ENCODE assay signal across 11 cellular contexts in genomic region chr2:157476915-157477709, GRCh38. TPM values are rescaled to one million over a fixed set of nuclear protein-coding genes. Genes with fewer than 3 reads are reported as not detected.
DNase-seq lines count a peak whose midpoint lies in the region; ATAC-seq and TF ChIP-seq lines count a peak whose summit lies in the region.
"Had no signal": no experiment of that assay in that cellular context is flagged by ENCODE, and none has a peak within 500 bp of the region (broad histone marks: within the 10 kb centered on the region; RNA-seq: fewer than 3 reads in every experiment).

No MANE protein-coding gene starts in this region.

- peaks cover 10 to 11% of the 10 kb centered on the region in 2 donors for H3K36me3 Mint-ChIP-seq in activated T-cell treated with anti-CD3 and anti-CD28 coated beads, Interleukin-2, amount 50 U/mL, for 72 hours (ENCODE audit: insufficient read depth in 2 of 2)
- peaks cover 2% of the 10 kb centered on the region for H3K36me3 Mint-ChIP-seq in chondrocyte (ENCODE audit: low read depth)
- H3K36me3 Mint-ChIP-seq in stimulated activated naive B cell treated with anti-CD40 and anti-IgM and Interleukin-4, amounts not matched to agents 10 μg/mL and 1 μg/mL and 100 μg/mL, for 72 hours: no peaks in the 10 kb centered on the region

- DNase-seq in activated T-cell treated with anti-CD3 and anti-CD28 coated beads, Interleukin-2, amount 50 U/mL, for 72 hours: peak in 1 of 2 donors; percentile 45
- no peak for DNase-seq in activated T-cell treated with anti-CD3 and anti-CD28 coated beads, Interleukin-2, amount 50 U/mL, for 1 hour
- DNase-seq in RWPE2 (ENCODE audit: low spot score) (no peak), chondrocyte (ENCODE audit: low spot score) (no peak), iPS-NIHi11 (ENCODE audit: low spot score) (no peak), NCI-H345 treated with DMSO at 0.1 percent for 48 hours (lab: John Stamatoyannopoulos, UW; ENCODE audit: unreplicated experiment) (no peak), DMS153 (lab: John Stamatoyannopoulos, UW) (no peak)
- no peak for DNase-seq in stimulated activated naive B cell treated with anti-CD40 and anti-IgM and Interleukin-4, amounts not matched to agents 10 μg/mL and 1 μg/mL and 100 μg/mL, for 72 hours
- DNase-seq: DMS79 treated with DMSO at 0.1 percent for 48 hours, NCI-H2171, occipital lobe had no signal

- H3K9me3 ChIP-seq in RWPE2 (ENCODE audit: severe bottlenecking): peaks cover 2% of the 10 kb centered on the region

- TF ChIP-seq CTCF in RWPE2 (IDR thresholded peaks at IDR 0.05; ENCODE audit: poor library complexity, severe bottlenecking) (no peak), chondrocyte (IDR thresholded peaks at IDR 0.05) (no peak)

- no peaks in the 10 kb centered on the region for H3K36me3 ChIP-seq in RWPE2 (ENCODE audit: low read depth)

- no peaks in the 10 kb centered on the region for H3K27me3 Mint-ChIP-seq in activated T-cell treated with anti-CD3 and anti-CD28 coated beads, Interleukin-2, amount 50 U/mL, for 72 hours (ENCODE audit: low read depth)
- no peaks in the 10 kb centered on the region for H3K27me3 Mint-ChIP-seq in chondrocyte (ENCODE audit: low read depth)
- no peaks in the 10 kb centered on the region for H3K27me3 Mint-ChIP-seq in stimulated activated naive B cell treated with anti-CD40 and anti-IgM and Interleukin-4, amounts not matched to agents 10 μg/mL and 1 μg/mL and 100 μg/mL, for 72 hours

- H3K27ac Mint-ChIP-seq in activated T-cell treated with anti-CD3 and anti-CD28 coated beads, Interleukin-2, amount 50 U/mL, for 72 hours: peak overlapping the region; percentile 100
- peak overlapping the region; percentile 70 for H3K27ac Mint-ChIP-seq in chondrocyte (ENCODE audit: unreplicated experiment)
- H3K27ac Mint-ChIP-seq in stimulated activated naive B cell treated with anti-CD40 and anti-IgM and Interleukin-4, amounts not matched to agents 10 μg/mL and 1 μg/mL and 100 μg/mL, for 72 hours: peak overlapping the region; percentile 42

- H3K4me3 ChIP-seq in RWPE2 (ENCODE audit: severe bottlenecking): no peak overlapping the region

- H3K27ac ChIP-seq in RWPE2 (ENCODE audit: poor library complexity, severe bottlenecking): no peak overlapping the region

- peaks cover 100% of the 10 kb centered on the region for H3K4me1 Mint-ChIP-seq in activated T-cell treated with anti-CD3 and anti-CD28 coated beads, Interleukin-2, amount 50 U/mL, for 72 hours (ENCODE audit: low read depth)
- H3K4me1 Mint-ChIP-seq in chondrocyte (ENCODE audit: low read depth): peaks cover 8% of the 10 kb centered on the region
- H3K4me1 Mint-ChIP-seq in stimulated activated naive B cell treated with anti-CD40 and anti-IgM and Interleukin-4, amounts not matched to agents 10 μg/mL and 1 μg/mL and 100 μg/mL, for 72 hours: peaks cover 35 to 76% of the 10 kb centered on the region in 2 donors

- H3K4me1 ChIP-seq in RWPE2 (ENCODE audit: insufficient read depth, poor library complexity, severe bottlenecking): no peaks in the 10 kb centered on the region

- H3K4me3 Mint-ChIP-seq in activated T-cell treated with anti-CD3 and anti-CD28 coated beads, Interleukin-2, amount 50 U/mL, for 72 hours: peak overlapping the region; percentile 85 to 89
- H3K4me3 Mint-ChIP-seq in chondrocyte (ENCODE audit: unreplicated experiment): no peak overlapping the region
- no peak overlapping the region for H3K4me3 Mint-ChIP-seq in stimulated activated naive B cell treated with anti-CD40 and anti-IgM and Interleukin-4, amounts not matched to agents 10 μg/mL and 1 μg/mL and 100 μg/mL, for 72 hours

- H3K27me3 ChIP-seq in RWPE2 (ENCODE audit: insufficient read depth, poor library complexity, severe bottlenecking): no peaks in the 10 kb centered on the region

- peaks cover 0 to 8% of the 10 kb centered on the region in 2 donors for H3K9me3 Mint-ChIP-seq in activated T-cell treated with anti-CD3 and anti-CD28 coated beads, Interleukin-2, amount 50 U/mL, for 72 hours
- H3K9me3 Mint-ChIP-seq in chondrocyte (ENCODE audit: low read depth): peaks cover 3% of the 10 kb centered on the region
- peaks cover 0 to 2% of the 10 kb centered on the region in 2 donors for H3K9me3 Mint-ChIP-seq in stimulated activated naive B cell treated with anti-CD40 and anti-IgM and Interleukin-4, amounts not matched to agents 10 μg/mL and 1 μg/mL and 100 μg/mL, for 72 hours

- peak; percentile 69 for ATAC-seq in activated T-cell treated with anti-CD3 and anti-CD28 coated beads, Interleukin-2, amount 50 U/mL, for 72 hours (replicated peaks in 1 of 2)
- peak; percentile 76 for ATAC-seq in RWPE2 (ENCODE audit: low read depth)
- peak in 1 of 2 donors; percentile 27 for ATAC-seq in stimulated activated naive B cell treated with anti-CD40 and anti-IgM and Interleukin-4, amounts not matched to agents 10 μg/mL and 1 μg/mL and 100 μg/mL, for 72 hours (replicated peaks)

RNA-seq across cellular contexts. Expression of gene CYTIP, which starts 33.2 kb away (rescaled TPM):
- total RNA-seq in activated T-cell treated with anti-CD3 and anti-CD28 coated beads, Interleukin-2, amount 50 U/mL, for 72 hours: 100 to 1,000 TPM; 444 to 460 TPM
- total RNA-seq in chondrocyte: 0.27 to 0.85 TPM in 2 of 3 replicates, not detected in the other

Comparison
In these comparisons a context has a peak if more than half of its experiments do, and no peak if none do; other contexts are left out.
1. H3K27ac Mint-ChIP-seq: peak in every context shown above with its lines; median percentile 100 in activated T-cell treated with anti-CD3 and anti-CD28 coated beads, Interleukin-2, amount 50 U/mL, for 72 hours; 70 in chondrocyte; 42 in stimulated activated naive B cell treated with anti-CD40 and anti-IgM and Interleukin-4, amounts not matched to agents 10 μg/mL and 1 μg/mL and 100 μg/mL, for 72 hours.
2. H3K4me3 Mint-ChIP-seq: peak in activated T-cell treated with anti-CD3 and anti-CD28 coated beads, Interleukin-2, amount 50 U/mL, for 72 hours (2 of 2); none in chondrocyte (single experiment) and stimulated activated naive B cell treated with anti-CD40 and anti-IgM and Interleukin-4, amounts not matched to agents 10 μg/mL and 1 μg/mL and 100 μg/mL, for 72 hours (0 of 2).
3. RNA of gene CYTIP, which starts 33.2 kb away (total RNA-seq): 444 to 460 TPM in activated T-cell treated with anti-CD3 and anti-CD28 coated beads, Interleukin-2, amount 50 U/mL, for 72 hours; 0.27 to 0.85 TPM in chondrocyte; every median in the first group is over 100 times any median in the second.